In genomic region chr4:148216321-148216720, GRCh38 we compare ENCODE assay signal across 14 cellular contexts.
DNase-seq lines count a peak whose midpoint lies in the region; ATAC-seq and TF ChIP-seq lines count a peak whose summit lies in the region.
"Had no signal": no experiment of that assay in that cellular context is flagged by ENCODE, and none has a peak within 500 bp of the region (broad histone marks: within the 10 kb centered on the region; RNA-seq: fewer than 3 reads in every experiment).

No MANE protein-coding gene starts in this region.

- no peak for DNase-seq in activated T-cell treated with anti-CD3 and anti-CD28 coated beads, Interleukin-2, amount 50 U/mL, for 72 hours
- no peak for DNase-seq in activated T-cell treated with anti-CD3 and anti-CD28 coated beads, Interleukin-2, amount 50 U/mL, for 1 hour
- DNase-seq in coronary artery (ENCODE audit: low spot score) (no peak), putamen (ENCODE audit: low spot score) (no peak), lower lobe of right lung (no peak), NCI-H2081 treated with DMSO at 0.1 percent for 48 hours (lab: John Stamatoyannopoulos, UW) (no peak)
- DNase-seq in stimulated activated naive B cell treated with anti-CD40 and anti-IgM and Interleukin-4, amounts not matched to agents 10 μg/mL and 1 μg/mL and 100 μg/mL, for 72 hours: no peak
- DNase-seq: foreskin melanocyte; KBM-7; NCI-H2081; NK-92 treated with Interleukin-12 subunit alpha and Interleukin-12 subunit beta, amount 100 ng/mL, for 24 hours had no signal

- peaks cover 24% of the 10 kb centered on the region for H3K4me1 Mint-ChIP-seq in activated T-cell treated with anti-CD3 and anti-CD28 coated beads, Interleukin-2, amount 50 U/mL, for 72 hours (ENCODE audit: low read depth)
- peaks cover 5 to 13% of the 10 kb centered on the region in 2 donors for H3K4me1 Mint-ChIP-seq in stimulated activated naive B cell treated with anti-CD40 and anti-IgM and Interleukin-4, amounts not matched to agents 10 μg/mL and 1 μg/mL and 100 μg/mL, for 72 hours

- TF ChIP-seq CTCF in coronary artery (IDR thresholded peaks at IDR 0.05) (no peak), lower lobe of right lung (IDR thresholded peaks at IDR 0.05) (no peak)

- H3K27ac ChIP-seq in coronary artery (peak overlapping the region; percentile 11 to 55), lower lobe of right lung (no peak overlapping the region)
- H3K27ac ChIP-seq: vagina had no signal

- H3K36me3 ChIP-seq in lower lobe of right lung: no peaks in the 10 kb centered on the region
- H3K36me3 ChIP-seq: vagina had no signal

- intact Hi-C loops in lower lobe of right lung (cut with DNase I): no loop called here

- no peaks in the 10 kb centered on the region for H3K27me3 Mint-ChIP-seq in activated T-cell treated with anti-CD3 and anti-CD28 coated beads, Interleukin-2, amount 50 U/mL, for 72 hours (ENCODE audit: low read depth)
- no peaks in the 10 kb centered on the region for H3K27me3 Mint-ChIP-seq in stimulated activated naive B cell treated with anti-CD40 and anti-IgM and Interleukin-4, amounts not matched to agents 10 μg/mL and 1 μg/mL and 100 μg/mL, for 72 hours
- H3K27me3 Mint-ChIP-seq: dendritic cell treated with granulocyte-macrophage colony-stimulating factor and Interleukin-4, amounts not matched to agents 40 ng/mL and 50 ng/mL, for 4 days had no signal

- H3K4me3 ChIP-seq in coronary artery: peak overlapping the region; percentile 52
- no peak overlapping the region for H3K4me3 ChIP-seq in lower lobe of right lung
- H3K4me3 ChIP-seq: vagina had no signal

- peak overlapping the region; percentile 87 for H3K27ac Mint-ChIP-seq in activated T-cell treated with anti-CD3 and anti-CD28 coated beads, Interleukin-2, amount 50 U/mL, for 72 hours
- no peak overlapping the region for H3K27ac Mint-ChIP-seq in stimulated activated naive B cell treated with anti-CD40 and anti-IgM and Interleukin-4, amounts not matched to agents 10 μg/mL and 1 μg/mL and 100 μg/mL, for 72 hours
- H3K27ac Mint-ChIP-seq: dendritic cell treated with granulocyte-macrophage colony-stimulating factor and Interleukin-4, amounts not matched to agents 40 ng/mL and 50 ng/mL, for 4 days had no signal

- peaks cover 0 to 5% of the 10 kb centered on the region in 2 donors for H3K9me3 Mint-ChIP-seq in activated T-cell treated with anti-CD3 and anti-CD28 coated beads, Interleukin-2, amount 50 U/mL, for 72 hours
- peaks cover 0 to 2% of the 10 kb centered on the region in 2 donors for H3K9me3 Mint-ChIP-seq in stimulated activated naive B cell treated with anti-CD40 and anti-IgM and Interleukin-4, amounts not matched to agents 10 μg/mL and 1 μg/mL and 100 μg/mL, for 72 hours
- H3K9me3 Mint-ChIP-seq: dendritic cell treated with granulocyte-macrophage colony-stimulating factor and Interleukin-4, amounts not matched to agents 40 ng/mL and 50 ng/mL, for 4 days had no signal

- H3K27me3 ChIP-seq in lower lobe of right lung (ENCODE audit: low read depth): no peaks in the 10 kb centered on the region
- H3K27me3 ChIP-seq: vagina had no signal

- peaks cover 27% of the 10 kb centered on the region for H3K4me1 ChIP-seq in lower lobe of right lung

- H3K9me3 ChIP-seq in lower lobe of right lung: no peaks in the 10 kb centered on the region
- H3K9me3 ChIP-seq: vagina had no signal

- peaks cover 0 to 3% of the 10 kb centered on the region in 2 donors for H3K36me3 Mint-ChIP-seq in activated T-cell treated with anti-CD3 and anti-CD28 coated beads, Interleukin-2, amount 50 U/mL, for 72 hours (ENCODE audit: insufficient read depth in 2 of 2)
- H3K36me3 Mint-ChIP-seq in stimulated activated naive B cell treated with anti-CD40 and anti-IgM and Interleukin-4, amounts not matched to agents 10 μg/mL and 1 μg/mL and 100 μg/mL, for 72 hours: peaks cover 4 to 5% of the 10 kb centered on the region in 2 donors

- peak overlapping the region; percentile 72 to 75 for H3K4me3 Mint-ChIP-seq in activated T-cell treated with anti-CD3 and anti-CD28 coated beads, Interleukin-2, amount 50 U/mL, for 72 hours
- H3K4me3 Mint-ChIP-seq in stimulated activated naive B cell treated with anti-CD40 and anti-IgM and Interleukin-4, amounts not matched to agents 10 μg/mL and 1 μg/mL and 100 μg/mL, for 72 hours: peak overlapping the region; percentile 39 to 52
- H3K4me3 Mint-ChIP-seq: dendritic cell treated with granulocyte-macrophage colony-stimulating factor and Interleukin-4, amounts not matched to agents 40 ng/mL and 50 ng/mL, for 4 days had no signal

- peak; percentile 8 to 21 for ATAC-seq in activated T-cell treated with anti-CD3 and anti-CD28 coated beads, Interleukin-2, amount 50 U/mL, for 72 hours (replicated peaks in 1 of 2)
- ATAC-seq in HG03521 (IDR thresholded peaks at IDR 0.05; ENCODE audit: unreplicated experiment) (peak; percentile 3), lower lobe of right lung (no peak)
- peak in 1 of 2 donors; percentile 12 for ATAC-seq in stimulated activated naive B cell treated with anti-CD40 and anti-IgM and Interleukin-4, amounts not matched to agents 10 μg/mL and 1 μg/mL and 100 μg/mL, for 72 hours (replicated peaks)

Comparison
In these comparisons a context has a peak if more than half of its experiments do, and no peak if none do; other contexts are left out.
1. ATAC-seq: peak in activated T-cell treated with anti-CD3 and anti-CD28 coated beads, Interleukin-2, amount 50 U/mL, for 72 hours (2 of 2) and HG03521 (single experiment); none in lower lobe of right lung (0 of 2).